ENCODE assay signal across 8 cellular contexts in genomic region chr1:91404151-91405012, GRCh38. TPM values are rescaled to one million over a fixed set of nuclear protein-coding genes. Genes with fewer than 3 reads are reported as not detected.
DNase-seq lines count a peak whose midpoint lies in the region; ATAC-seq lines count a peak whose summit lies in the region.

A gene with protein sequence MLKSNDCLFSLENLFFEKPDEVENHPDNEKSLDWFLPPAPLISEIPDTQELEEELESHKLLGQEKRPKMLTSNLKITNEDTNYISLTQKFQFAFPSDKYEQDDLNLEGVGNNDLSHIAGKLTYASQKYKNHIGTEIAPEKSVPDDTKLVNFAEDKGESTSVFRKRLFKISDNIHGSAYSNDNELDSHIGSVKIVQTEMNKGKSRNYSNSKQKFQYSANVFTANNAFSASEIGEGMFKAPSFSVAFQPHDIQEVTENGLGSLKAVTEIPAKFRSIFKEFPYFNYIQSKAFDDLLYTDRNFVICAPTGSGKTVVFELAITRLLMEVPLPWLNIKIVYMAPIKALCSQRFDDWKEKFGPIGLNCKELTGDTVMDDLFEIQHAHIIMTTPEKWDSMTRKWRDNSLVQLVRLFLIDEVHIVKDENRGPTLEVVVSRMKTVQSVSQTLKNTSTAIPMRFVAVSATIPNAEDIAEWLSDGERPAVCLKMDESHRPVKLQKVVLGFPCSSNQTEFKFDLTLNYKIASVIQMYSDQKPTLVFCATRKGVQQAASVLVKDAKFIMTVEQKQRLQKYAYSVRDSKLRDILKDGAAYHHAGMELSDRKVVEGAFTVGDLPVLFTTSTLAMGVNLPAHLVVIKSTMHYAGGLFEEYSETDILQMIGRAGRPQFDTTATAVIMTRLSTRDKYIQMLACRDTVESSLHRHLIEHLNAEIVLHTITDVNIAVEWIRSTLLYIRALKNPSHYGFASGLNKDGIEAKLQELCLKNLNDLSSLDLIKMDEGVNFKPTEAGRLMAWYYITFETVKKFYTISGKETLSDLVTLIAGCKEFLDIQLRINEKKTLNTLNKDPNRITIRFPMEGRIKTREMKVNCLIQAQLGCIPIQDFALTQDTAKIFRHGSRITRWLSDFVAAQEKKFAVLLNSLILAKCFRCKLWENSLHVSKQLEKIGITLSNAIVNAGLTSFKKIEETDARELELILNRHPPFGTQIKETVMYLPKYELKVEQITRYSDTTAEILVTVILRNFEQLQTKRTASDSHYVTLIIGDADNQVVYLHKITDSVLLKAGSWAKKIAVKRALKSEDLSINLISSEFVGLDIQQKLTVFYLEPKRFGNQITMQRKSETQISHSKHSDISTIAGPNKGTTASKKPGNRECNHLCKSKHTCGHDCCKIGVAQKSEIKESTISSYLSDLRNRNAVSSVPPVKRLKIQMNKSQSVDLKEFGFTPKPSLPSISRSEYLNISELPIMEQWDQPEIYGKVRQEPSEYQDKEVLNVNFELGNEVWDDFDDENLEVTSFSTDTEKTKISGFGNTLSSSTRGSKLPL (N-terminal part only) (minus strand): TSS chr1:91404837. CDS start chr1:91401082, 3,755 bp downstream.

- no peaks in the 10 kb centered on the region for H3K36me3 Mint-ChIP-seq in CD4-positive, CD25-positive, alpha-beta regulatory T cell
- H3K36me3 Mint-ChIP-seq in naive thymus-derived CD8-positive, alpha-beta T cell, result no peaks in the 10 kb centered on the region
- H3K36me3 Mint-ChIP-seq in stimulated activated naive CD8-positive, alpha-beta T cell treated with anti-CD3 and anti-CD28 coated beads, Interleukin-15, Interleukin-2, amounts not matched to agents 100 ng/mL and 50 ng/mL, for 24 hours (ENCODE audit: low read depth), result no peaks in the 10 kb centered on the region

- peaks cover 0 to 9% (median 4%) of the 10 kb centered on the region in 4 donors for H3K4me1 Mint-ChIP-seq in CD4-positive, CD25-positive, alpha-beta regulatory T cell
- H3K4me1 Mint-ChIP-seq in naive thymus-derived CD8-positive, alpha-beta T cell, result peaks cover 4 to 8% (median 6%) of the 10 kb centered on the region in 4 donors
- H3K4me1 Mint-ChIP-seq in stimulated activated naive CD8-positive, alpha-beta T cell treated with anti-CD3 and anti-CD28 coated beads, Interleukin-15, Interleukin-2, amounts not matched to agents 100 ng/mL and 50 ng/mL, for 24 hours (ENCODE audit: low read depth), result peaks cover 8% of the 10 kb centered on the region

- H3K4me3 ChIP-seq in CD4-positive, CD25-positive, alpha-beta regulatory T cell (ENCODE audit: low read depth, low read length), result no peak within 1 kb of the TSS

- H3K36me3 ChIP-seq in CD4-positive, CD25-positive, alpha-beta regulatory T cell (ENCODE audit: control insufficient read depth, insufficient read depth, low read length), result no peaks in the 10 kb centered on the region

- H3K27ac Mint-ChIP-seq in CD4-positive, CD25-positive, alpha-beta regulatory T cell, result peak within 1 kb of the TSS in 2 of 3 donors; percentile 57 to 72
- peak within 1 kb of the TSS in 7 of 10 donors; percentile 33 to 91 (median 67) for H3K27ac Mint-ChIP-seq in naive thymus-derived CD8-positive, alpha-beta T cell
- H3K27ac Mint-ChIP-seq in stimulated activated naive CD8-positive, alpha-beta T cell treated with anti-CD3 and anti-CD28 coated beads, Interleukin-15, Interleukin-2, amounts not matched to agents 100 ng/mL and 50 ng/mL, for 24 hours, result peak within 1 kb of the TSS; percentile 67

- H3K27ac ChIP-seq in CD4-positive, CD25-positive, alpha-beta regulatory T cell (ENCODE audit: insufficient read depth, low read length, poor library complexity, severe bottlenecking), result no peak within 1 kb of the TSS

- POLR2A ChIA-PET in naive thymus-derived CD8-positive, alpha-beta T cell (lab: Charles Lee), result no interaction called here

- peak; percentile 1 to 54 (median 2) for DNase-seq in CD4-positive, CD25-positive, alpha-beta regulatory T cell
- DNase-seq in GM19240 (ENCODE audit: insufficient read length, low spot score), result peak; percentile 24
- DNase-seq in NCI-H526 (lab: John Stamatoyannopoulos, UW), result peak; percentile 72 to 94
- DNase-seq in activated T-cell treated with anti-CD3 and anti-CD28 coated beads, Interleukin-2, amount 50 U/mL, for 1 hour, result peak; percentile 50
- peak; percentile 60 for DNase-seq in fibroblast of peridontal ligament (ENCODE audit: extremely low read depth)
- DNase-seq in naive thymus-derived CD8-positive, alpha-beta T cell, result peak; percentile 49 to 87 (median 72)

- peaks cover 0 to 3% (median 0%) of the 10 kb centered on the region in 7 donors for H3K9me3 Mint-ChIP-seq in CD4-positive, CD25-positive, alpha-beta regulatory T cell
- no peaks in the 10 kb centered on the region for H3K9me3 Mint-ChIP-seq in naive thymus-derived CD8-positive, alpha-beta T cell
- no peaks in the 10 kb centered on the region for H3K9me3 Mint-ChIP-seq in stimulated activated naive CD8-positive, alpha-beta T cell treated with anti-CD3 and anti-CD28 coated beads, Interleukin-15, Interleukin-2, amounts not matched to agents 100 ng/mL and 50 ng/mL, for 24 hours

- H3K9me3 ChIP-seq in CD4-positive, CD25-positive, alpha-beta regulatory T cell (ENCODE audit: control insufficient read depth in 2 of 2, low read length in 2 of 2), result no peaks in the 10 kb centered on the region

- H3K27me3 ChIP-seq in CD4-positive, CD25-positive, alpha-beta regulatory T cell (ENCODE audit: control insufficient read depth, insufficient read depth, low read length), result peaks cover 40% of the 10 kb centered on the region

- H3K4me3 Mint-ChIP-seq in CD4-positive, CD25-positive, alpha-beta regulatory T cell, result peak within 1 kb of the TSS in 3 of 4 donors; percentile 33 to 83 (median 37)
- peak within 1 kb of the TSS; percentile 78 to 91 (median 88) for H3K4me3 Mint-ChIP-seq in naive thymus-derived CD8-positive, alpha-beta T cell
- H3K4me3 Mint-ChIP-seq in stimulated activated naive CD8-positive, alpha-beta T cell treated with anti-CD3 and anti-CD28 coated beads, Interleukin-15, Interleukin-2, amounts not matched to agents 100 ng/mL and 50 ng/mL, for 24 hours, result peak within 1 kb of the TSS; percentile 87

- H3K4me1 ChIP-seq in CD4-positive, CD25-positive, alpha-beta regulatory T cell (ENCODE audit: control insufficient read depth, insufficient read depth, low read length, poor library complexity, severe bottlenecking), result peaks cover 8% of the 10 kb centered on the region

- H3K27me3 Mint-ChIP-seq in CD4-positive, CD25-positive, alpha-beta regulatory T cell, result peaks cover 71% of the 10 kb centered on the region
- peaks cover 6 to 37% (median 20%) of the 10 kb centered on the region in 5 donors for H3K27me3 Mint-ChIP-seq in naive thymus-derived CD8-positive, alpha-beta T cell
- H3K27me3 Mint-ChIP-seq in stimulated activated naive CD8-positive, alpha-beta T cell treated with anti-CD3 and anti-CD28 coated beads, Interleukin-15, Interleukin-2, amounts not matched to agents 100 ng/mL and 50 ng/mL, for 24 hours, result peaks cover 52% of the 10 kb centered on the region

- peak; percentile 74 to 81 for ATAC-seq in CD4-positive, CD25-positive, alpha-beta regulatory T cell (ENCODE audit: low read depth in 2 of 2)
- ATAC-seq in HG03378 (IDR thresholded peaks at IDR 0.05; ENCODE audit: unreplicated experiment), result peak; percentile 88
- peak; percentile 99 to 100 for ATAC-seq in naive thymus-derived CD8-positive, alpha-beta T cell

RNA-seq across cellular contexts. Expression of the gene that starts here (rescaled TPM):
- not detected for total RNA-seq in CD4-positive, CD25-positive, alpha-beta regulatory T cell
- polyA plus RNA-seq in CD4-positive, CD25-positive, alpha-beta regulatory T cell, result not detected
- total RNA-seq in naive thymus-derived CD8-positive, alpha-beta T cell, result not detected
- polyA plus RNA-seq in naive thymus-derived CD8-positive, alpha-beta T cell, result not detected

Comparison
In these comparisons a context has a peak if more than half of its experiments do, and no peak if none do; other contexts are left out.
1. Peak in DNase-seq and ATAC-seq in CD4-positive, CD25-positive, alpha-beta regulatory T cell; RNA of the gene not detected or under 1 TPM.
2. Peak in DNase-seq and ATAC-seq in naive thymus-derived CD8-positive, alpha-beta T cell; RNA of the gene not detected or under 1 TPM.
3. DNase-seq: peak in every context shown above with its lines; median percentile 83 in NCI-H526; 72 in naive thymus-derived CD8-positive, alpha-beta T cell; 60 in fibroblast of peridontal ligament; 50 in activated T-cell treated with anti-CD3 and anti-CD28 coated beads, Interleukin-2, amount 50 U/mL, for 1 hour; 24 in GM19240; 2 in CD4-positive, CD25-positive, alpha-beta regulatory T cell.
4. H3K4me3 Mint-ChIP-seq: peak in every context shown above with its lines; median percentile 88 in naive thymus-derived CD8-positive, alpha-beta T cell; 87 in stimulated activated naive CD8-positive, alpha-beta T cell treated with anti-CD3 and anti-CD28 coated beads, Interleukin-15, Interleukin-2, amounts not matched to agents 100 ng/mL and 50 ng/mL, for 24 hours; 37 in CD4-positive, CD25-positive, alpha-beta regulatory T cell.